In the genomic region with DNA sequence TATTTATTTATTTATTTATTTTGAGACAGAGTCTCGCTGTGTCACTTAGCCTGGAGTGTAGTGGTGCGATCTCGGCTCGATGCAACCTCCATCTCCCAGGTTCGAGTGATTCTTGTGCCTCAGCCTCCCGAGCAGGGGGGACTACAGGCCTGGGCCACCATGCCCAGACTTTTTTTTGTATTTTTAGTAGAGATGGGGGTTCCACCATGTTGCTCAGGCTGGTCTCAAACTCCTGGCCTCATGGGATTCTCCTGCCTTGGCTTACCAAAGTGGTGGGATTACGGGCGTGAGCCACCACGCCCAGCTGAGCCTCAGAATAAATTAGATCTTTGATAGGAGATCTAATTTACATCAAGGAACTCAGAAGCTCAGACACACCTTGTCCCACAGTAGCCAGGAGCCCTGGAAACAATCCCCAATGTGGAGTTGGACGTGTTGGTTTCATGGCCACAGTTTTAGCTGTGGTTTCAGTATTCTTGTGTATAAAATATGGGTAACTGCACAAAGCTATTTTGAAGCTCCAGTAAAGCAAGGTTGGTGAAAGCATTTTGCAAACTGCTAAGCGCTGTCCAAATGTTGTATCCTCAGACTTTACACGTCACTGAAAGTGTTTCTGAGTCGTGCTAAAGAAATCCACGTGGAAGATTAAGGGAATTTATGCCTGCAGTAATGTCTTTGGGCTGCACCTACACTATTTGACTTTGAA, we compare ENCODE assay signal across 3 cellular contexts.
TF ChIP-seq lines count a peak whose summit lies in the region.

No MANE protein-coding gene starts in this region.

TF ChIP-seq in SK-N-SH, 30 proteins besides CTCF, POLR2A, EP300 and RAD21:
- TF ChIP-seq CHD2 (IDR thresholded peaks at IDR 0.05; ENCODE audit: low read length, partially characterized antibody): no peak
- no peak for TF ChIP-seq MEF2A (IDR thresholded peaks at IDR 0.05; ENCODE audit: borderline replicate concordance, low read depth)
- TF ChIP-seq, protein P1, sequence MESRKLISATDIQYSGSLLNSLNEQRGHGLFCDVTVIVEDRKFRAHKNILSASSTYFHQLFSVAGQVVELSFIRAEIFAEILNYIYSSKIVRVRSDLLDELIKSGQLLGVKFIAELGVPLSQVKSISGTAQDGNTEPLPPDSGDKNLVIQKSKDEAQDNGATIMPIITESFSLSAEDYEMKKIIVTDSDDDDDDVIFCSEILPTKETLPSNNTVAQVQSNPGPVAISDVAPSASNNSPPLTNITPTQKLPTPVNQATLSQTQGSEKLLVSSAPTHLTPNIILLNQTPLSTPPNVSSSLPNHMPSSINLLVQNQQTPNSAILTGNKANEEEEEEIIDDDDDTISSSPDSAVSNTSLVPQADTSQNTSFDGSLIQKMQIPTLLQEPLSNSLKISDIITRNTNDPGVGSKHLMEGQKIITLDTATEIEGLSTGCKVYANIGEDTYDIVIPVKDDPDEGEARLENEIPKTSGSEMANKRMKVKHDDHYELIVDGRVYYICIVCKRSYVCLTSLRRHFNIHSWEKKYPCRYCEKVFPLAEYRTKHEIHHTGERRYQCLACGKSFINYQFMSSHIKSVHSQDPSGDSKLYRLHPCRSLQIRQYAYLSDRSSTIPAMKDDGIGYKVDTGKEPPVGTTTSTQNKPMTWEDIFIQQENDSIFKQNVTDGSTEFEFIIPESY (IDR thresholded peaks at IDR 0.05; ENCODE audit: borderline replicate concordance, low read depth): no peak
- no peak for TF ChIP-seq MXI1 (IDR thresholded peaks at IDR 0.05; ENCODE audit: low read depth, low read length)
- TF ChIP-seq, protein P2, sequence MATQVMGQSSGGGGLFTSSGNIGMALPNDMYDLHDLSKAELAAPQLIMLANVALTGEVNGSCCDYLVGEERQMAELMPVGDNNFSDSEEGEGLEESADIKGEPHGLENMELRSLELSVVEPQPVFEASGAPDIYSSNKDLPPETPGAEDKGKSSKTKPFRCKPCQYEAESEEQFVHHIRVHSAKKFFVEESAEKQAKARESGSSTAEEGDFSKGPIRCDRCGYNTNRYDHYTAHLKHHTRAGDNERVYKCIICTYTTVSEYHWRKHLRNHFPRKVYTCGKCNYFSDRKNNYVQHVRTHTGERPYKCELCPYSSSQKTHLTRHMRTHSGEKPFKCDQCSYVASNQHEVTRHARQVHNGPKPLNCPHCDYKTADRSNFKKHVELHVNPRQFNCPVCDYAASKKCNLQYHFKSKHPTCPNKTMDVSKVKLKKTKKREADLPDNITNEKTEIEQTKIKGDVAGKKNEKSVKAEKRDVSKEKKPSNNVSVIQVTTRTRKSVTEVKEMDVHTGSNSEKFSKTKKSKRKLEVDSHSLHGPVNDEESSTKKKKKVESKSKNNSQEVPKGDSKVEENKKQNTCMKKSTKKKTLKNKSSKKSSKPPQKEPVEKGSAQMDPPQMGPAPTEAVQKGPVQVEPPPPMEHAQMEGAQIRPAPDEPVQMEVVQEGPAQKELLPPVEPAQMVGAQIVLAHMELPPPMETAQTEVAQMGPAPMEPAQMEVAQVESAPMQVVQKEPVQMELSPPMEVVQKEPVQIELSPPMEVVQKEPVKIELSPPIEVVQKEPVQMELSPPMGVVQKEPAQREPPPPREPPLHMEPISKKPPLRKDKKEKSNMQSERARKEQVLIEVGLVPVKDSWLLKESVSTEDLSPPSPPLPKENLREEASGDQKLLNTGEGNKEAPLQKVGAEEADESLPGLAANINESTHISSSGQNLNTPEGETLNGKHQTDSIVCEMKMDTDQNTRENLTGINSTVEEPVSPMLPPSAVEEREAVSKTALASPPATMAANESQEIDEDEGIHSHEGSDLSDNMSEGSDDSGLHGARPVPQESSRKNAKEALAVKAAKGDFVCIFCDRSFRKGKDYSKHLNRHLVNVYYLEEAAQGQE (IDR thresholded peaks at IDR 0.05; ENCODE audit: low read depth, low read length): 0 out of 2 replicates have a peak, but pooled peaks have one; percentile 34
- no peak for TF ChIP-seq EZH2phosphoT487 (IDR thresholded peaks at IDR 0.05; ENCODE audit: borderline replicate concordance, low read depth)

TF ChIP-seq in SK-N-SH treated with all-trans-retinoic acid at 6 μM for 48 hours, 23 proteins besides CTCF, POLR2A, EP300 and RAD21 (continues in another document):
- no peak for TF ChIP-seq PPARA (CRISPR knock-in tag; IDR thresholded peaks at IDR 0.05; ENCODE audit: borderline replicate concordance)
- no peak for TF ChIP-seq ZFP3 (CRISPR knock-in tag; IDR thresholded peaks at IDR 0.05)
- no peak for TF ChIP-seq ZNF8 (CRISPR knock-in tag; IDR thresholded peaks at IDR 0.05)
- no peak for TF ChIP-seq ZNF565 (CRISPR knock-in tag; conservative IDR thresholded peaks at IDR 0.05; ENCODE audit: low read depth)
- TF ChIP-seq, protein P3, sequence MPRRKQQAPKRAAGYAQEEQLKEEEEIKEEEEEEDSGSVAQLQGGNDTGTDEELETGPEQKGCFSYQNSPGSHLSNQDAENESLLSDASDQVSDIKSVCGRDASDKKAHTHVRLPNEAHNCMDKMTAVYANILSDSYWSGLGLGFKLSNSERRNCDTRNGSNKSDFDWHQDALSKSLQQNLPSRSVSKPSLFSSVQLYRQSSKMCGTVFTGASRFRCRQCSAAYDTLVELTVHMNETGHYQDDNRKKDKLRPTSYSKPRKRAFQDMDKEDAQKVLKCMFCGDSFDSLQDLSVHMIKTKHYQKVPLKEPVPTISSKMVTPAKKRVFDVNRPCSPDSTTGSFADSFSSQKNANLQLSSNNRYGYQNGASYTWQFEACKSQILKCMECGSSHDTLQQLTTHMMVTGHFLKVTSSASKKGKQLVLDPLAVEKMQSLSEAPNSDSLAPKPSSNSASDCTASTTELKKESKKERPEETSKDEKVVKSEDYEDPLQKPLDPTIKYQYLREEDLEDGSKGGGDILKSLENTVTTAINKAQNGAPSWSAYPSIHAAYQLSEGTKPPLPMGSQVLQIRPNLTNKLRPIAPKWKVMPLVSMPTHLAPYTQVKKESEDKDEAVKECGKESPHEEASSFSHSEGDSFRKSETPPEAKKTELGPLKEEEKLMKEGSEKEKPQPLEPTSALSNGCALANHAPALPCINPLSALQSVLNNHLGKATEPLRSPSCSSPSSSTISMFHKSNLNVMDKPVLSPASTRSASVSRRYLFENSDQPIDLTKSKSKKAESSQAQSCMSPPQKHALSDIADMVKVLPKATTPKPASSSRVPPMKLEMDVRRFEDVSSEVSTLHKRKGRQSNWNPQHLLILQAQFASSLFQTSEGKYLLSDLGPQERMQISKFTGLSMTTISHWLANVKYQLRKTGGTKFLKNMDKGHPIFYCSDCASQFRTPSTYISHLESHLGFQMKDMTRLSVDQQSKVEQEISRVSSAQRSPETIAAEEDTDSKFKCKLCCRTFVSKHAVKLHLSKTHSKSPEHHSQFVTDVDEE (CRISPR knock-in tag; IDR thresholded peaks at IDR 0.05): no peak
- no peak for TF ChIP-seq RARB (CRISPR knock-in tag; IDR thresholded peaks at IDR 0.05)
- TF ChIP-seq TOX (CRISPR knock-in tag; IDR thresholded peaks at IDR 0.05; ENCODE audit: borderline replicate concordance): no peak
- TF ChIP-seq, protein P4, sequence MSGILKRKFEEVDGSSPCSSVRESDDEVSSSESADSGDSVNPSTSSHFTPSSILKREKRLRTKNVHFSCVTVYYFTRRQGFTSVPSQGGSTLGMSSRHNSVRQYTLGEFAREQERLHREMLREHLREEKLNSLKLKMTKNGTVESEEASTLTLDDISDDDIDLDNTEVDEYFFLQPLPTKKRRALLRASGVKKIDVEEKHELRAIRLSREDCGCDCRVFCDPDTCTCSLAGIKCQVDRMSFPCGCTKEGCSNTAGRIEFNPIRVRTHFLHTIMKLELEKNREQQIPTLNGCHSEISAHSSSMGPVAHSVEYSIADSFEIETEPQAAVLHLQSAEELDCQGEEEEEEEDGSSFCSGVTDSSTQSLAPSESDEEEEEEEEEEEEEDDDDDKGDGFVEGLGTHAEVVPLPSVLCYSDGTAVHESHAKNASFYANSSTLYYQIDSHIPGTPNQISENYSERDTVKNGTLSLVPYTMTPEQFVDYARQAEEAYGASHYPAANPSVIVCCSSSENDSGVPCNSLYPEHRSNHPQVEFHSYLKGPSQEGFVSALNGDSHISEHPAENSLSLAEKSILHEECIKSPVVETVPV (CRISPR knock-in tag; IDR thresholded peaks at IDR 0.05): no peak
- TF ChIP-seq, protein P5, sequence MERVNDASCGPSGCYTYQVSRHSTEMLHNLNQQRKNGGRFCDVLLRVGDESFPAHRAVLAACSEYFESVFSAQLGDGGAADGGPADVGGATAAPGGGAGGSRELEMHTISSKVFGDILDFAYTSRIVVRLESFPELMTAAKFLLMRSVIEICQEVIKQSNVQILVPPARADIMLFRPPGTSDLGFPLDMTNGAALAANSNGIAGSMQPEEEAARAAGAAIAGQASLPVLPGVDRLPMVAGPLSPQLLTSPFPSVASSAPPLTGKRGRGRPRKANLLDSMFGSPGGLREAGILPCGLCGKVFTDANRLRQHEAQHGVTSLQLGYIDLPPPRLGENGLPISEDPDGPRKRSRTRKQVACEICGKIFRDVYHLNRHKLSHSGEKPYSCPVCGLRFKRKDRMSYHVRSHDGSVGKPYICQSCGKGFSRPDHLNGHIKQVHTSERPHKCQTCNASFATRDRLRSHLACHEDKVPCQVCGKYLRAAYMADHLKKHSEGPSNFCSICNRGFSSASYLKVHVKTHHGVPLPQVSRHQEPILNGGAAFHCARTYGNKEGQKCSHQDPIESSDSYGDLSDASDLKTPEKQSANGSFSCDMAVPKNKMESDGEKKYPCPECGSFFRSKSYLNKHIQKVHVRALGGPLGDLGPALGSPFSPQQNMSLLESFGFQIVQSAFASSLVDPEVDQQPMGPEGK (CRISPR knock-in tag; IDR thresholded peaks at IDR 0.05; ENCODE audit: borderline replicate concordance): no peak
- TF ChIP-seq ZNF70 (CRISPR knock-in tag; IDR thresholded peaks at IDR 0.05): no peak
- no peak for TF ChIP-seq TCF4 (CRISPR knock-in tag; IDR thresholded peaks at IDR 0.05; ENCODE audit: borderline replicate concordance)
- no peak for TF ChIP-seq ARNTL (CRISPR knock-in tag; IDR thresholded peaks at IDR 0.05; ENCODE audit: borderline replicate concordance, low read depth)
- no peak for TF ChIP-seq ZC3H10 (CRISPR knock-in tag; IDR thresholded peaks at IDR 0.05)
- TF ChIP-seq OSR1 (CRISPR knock-in tag; IDR thresholded peaks at IDR 0.05): no peak
- TF ChIP-seq ZFP30 (CRISPR knock-in tag; IDR thresholded peaks at IDR 0.05): no peak
- TF ChIP-seq ISL1 (CRISPR knock-in tag; IDR thresholded peaks at IDR 0.05): no peak

TF ChIP-seq in HEK293, 187 proteins besides CTCF, POLR2A, EP300 and RAD21:
- TF ChIP-seq HOXC10 (CRISPR knock-in tag; IDR thresholded peaks at IDR 0.05) (no peak), ZNF548 (tag by site-specific recombination; IDR thresholded peaks at IDR 0.05) (no peak), ZNF10 (tag by site-specific recombination; IDR thresholded peaks at IDR 0.05) (no peak), ZNF747 (tag by site-specific recombination; IDR thresholded peaks at IDR 0.05) (no peak), ZNF274 (IDR thresholded peaks at IDR 0.05; ENCODE audit: low read length) (no peak), ZNF274 (tag by site-specific recombination; IDR thresholded peaks at IDR 0.05; ENCODE audit: borderline replicate concordance) (no peak)
- TF ChIP-seq, protein P2 (tag by site-specific recombination; IDR thresholded peaks at IDR 0.05): peak; percentile 83
